Comparison of ENCODE assay signal across 7 cellular contexts in the genomic region with DNA sequence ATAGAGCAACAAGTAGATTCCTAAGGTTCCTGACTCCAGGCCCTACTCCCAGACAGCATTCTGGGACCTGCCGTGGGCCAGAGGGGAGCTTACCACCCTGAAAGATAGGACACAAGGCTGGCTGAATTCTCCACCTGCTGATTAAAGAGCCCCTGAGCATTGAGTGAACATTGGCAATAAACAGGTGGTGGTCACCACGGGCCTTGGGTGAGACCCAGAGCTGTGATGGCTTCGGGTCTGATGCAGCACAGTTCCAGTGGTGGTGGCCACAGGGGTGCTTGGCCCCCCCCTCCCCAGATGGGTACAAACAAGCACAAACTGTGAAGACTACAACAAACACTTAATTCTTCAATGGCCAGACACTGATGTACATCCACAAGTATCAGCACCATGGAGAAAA.
"Had no signal": no experiment of that assay in that cellular context is flagged by ENCODE, and none has a peak within 500 bp of the region (broad histone marks: within the 10 kb centered on the region; RNA-seq: fewer than 3 reads in every experiment).

No MANE protein-coding gene starts in this region.

- H3K4me1 Mint-ChIP-seq: IgD-negative memory B cell had no signal

- H3K27ac ChIP-seq: HL-60 had no signal

- H3K36me3 Mint-ChIP-seq: IgD-negative memory B cell had no signal

- H3K4me3 Mint-ChIP-seq: IgD-negative memory B cell had no signal

- H3K27me3 Mint-ChIP-seq: IgD-negative memory B cell had no signal

- ATAC-seq: HepG2, K562 had no signal

- DNase-seq: IMR-90, KBM-7 had no signal

- H3K27ac Mint-ChIP-seq: IgD-negative memory B cell had no signal

- H3K4me3 ChIP-seq: K562 had no signal

- FAIRE-seq: HepG2, HTR-8/SVneo, K562 had no signal
